8 cellular contexts compared by ENCODE assay signal in genomic region chr14:105064721-105065143, GRCh38. TPM values are rescaled to one million over a fixed set of nuclear protein-coding genes. Genes with fewer than 3 reads are reported as not detected.
DNase-seq lines count a peak whose midpoint lies in the region; ATAC-seq, FAIRE-seq and TF ChIP-seq lines count a peak whose summit lies in the region.

No MANE protein-coding gene starts in this region.

- H3K27me3 ChIP-seq in esophagus muscularis mucosa (peaks cover 0 to 46% (median 0%) of the 10 kb centered on the region in 4 donors), rectal smooth muscle tissue (ENCODE audit: control insufficient read depth, insufficient read depth, low read length) (peaks cover 2% of the 10 kb centered on the region)

- peak overlapping the region in 3 of 4 donors; percentile 22 to 62 (median 28) for H3K27ac ChIP-seq in esophagus muscularis mucosa (replicated peaks in 1 of 4)
- no peak overlapping the region for H3K27ac ChIP-seq in rectal smooth muscle tissue (ENCODE audit: low read depth, low read length)

- 85% methylated on average over 9 of the region's 12 CpGs for WGBS in esophagus muscularis mucosa

- H3K4me1 ChIP-seq in esophagus muscularis mucosa (peaks cover 27 to 32% (median 29%) of the 10 kb centered on the region in 4 donors), rectal smooth muscle tissue (ENCODE audit: control insufficient read depth, insufficient read depth, low read length) (no peaks in the 10 kb centered on the region)

- H3K4me3 ChIP-seq in esophagus muscularis mucosa, result peak overlapping the region in 3 of 4 donors; percentile 30 to 45 (median 30)
- peak overlapping the region; percentile 46 for H3K4me3 ChIP-seq in rectal smooth muscle tissue (ENCODE audit: low read length)

- POLR2A ChIA-PET in GM10248 (lab: Yijun Ruan, JAX), result interaction anchor here (0.6 to 0.9 kb wide), 2 partner anchors 10 to 45 kb away, joined by 3 to 4 read pairs; no protein-coding TSS in a partner anchor

- CTCF ChIA-PET in GM10248 (lab: Yijun Ruan, JAX), result interaction anchor here (0.8 to 14.7 kb wide), 6 partner anchors 10 to 89 kb away, joined by 3 to 148 read pairs (median 4); no protein-coding TSS in a partner anchor

- H3K36me3 ChIP-seq in esophagus muscularis mucosa, result no peaks in the 10 kb centered on the region
- H3K36me3 ChIP-seq in rectal smooth muscle tissue (ENCODE audit: control insufficient read depth, insufficient read depth, low read length), result no peaks in the 10 kb centered on the region

- intact Hi-C loops in esophagus muscularis mucosa (cut with DNase I), result no loop called here

- no peak for TF ChIP-seq CTCF in GM10248 (IDR thresholded peaks at IDR 0.05; ENCODE audit: control extremely low read depth, extremely low read depth, low read depth, missing control alignments)
- TF ChIP-seq CTCF in esophagus muscularis mucosa (IDR thresholded peaks at IDR 0.05), result no peak

- peak; percentile 58 for DNase-seq in GM10248 (ENCODE audit: extremely low spot score)
- DNase-seq in RCC 7860 (ENCODE audit: low spot score), result peak; percentile 76
- DNase-seq in esophagus muscularis mucosa (ENCODE audit: extremely low spot score), result no peak
- no peak for DNase-seq in COLO668 (lab: John Stamatoyannopoulos, UW; ENCODE audit: unreplicated experiment)
- no peak for DNase-seq in NAMALWA (ENCODE audit: low spot score)

- no peaks in the 10 kb centered on the region for H3K9me3 ChIP-seq in esophagus muscularis mucosa

- peak; percentile 8 for FAIRE-seq in RCC 7860 (lab: Jason Lieb, UNC)

- TF ChIP-seq EP300 in esophagus muscularis mucosa (IDR thresholded peaks at IDR 0.05), result no peak

- ATAC-seq in HG02840 (IDR thresholded peaks at IDR 0.05; ENCODE audit: low FRiP score, unreplicated experiment), result no peak
- ATAC-seq in HG03196 (IDR thresholded peaks at IDR 0.05; ENCODE audit: unreplicated experiment), result no peak

- H3K9ac ChIP-seq in rectal smooth muscle tissue (ENCODE audit: low read length), result no peak overlapping the region

- no peak for TF ChIP-seq POLR2A in esophagus muscularis mucosa (IDR thresholded peaks at IDR 0.05; ENCODE audit: low read depth)

RNA-seq across cellular contexts. Expression of gene GPR132, which starts 0.5 kb away (rescaled TPM):
- total RNA-seq in esophagus muscularis mucosa, result 1 to 10 TPM; 1.2 to 8.0 (median 2.1) TPM

RNA-seq across cellular contexts. Expression of gene CDCA4, which starts 43.8 kb away (rescaled TPM):
- total RNA-seq in esophagus muscularis mucosa, result 1 to 10 TPM; 5.0 to 8.0 (median 6.0) TPM

Comparison
In these comparisons a context has a peak if more than half of its experiments do, and no peak if none do; other contexts are left out.
1. DNase-seq: peak in GM10248 (single experiment) and RCC 7860 (single experiment); none in esophagus muscularis mucosa (single experiment), COLO668 (single experiment) and NAMALWA (single experiment).